ENCODE assay signal across 1 cellular context in the genomic region with DNA sequence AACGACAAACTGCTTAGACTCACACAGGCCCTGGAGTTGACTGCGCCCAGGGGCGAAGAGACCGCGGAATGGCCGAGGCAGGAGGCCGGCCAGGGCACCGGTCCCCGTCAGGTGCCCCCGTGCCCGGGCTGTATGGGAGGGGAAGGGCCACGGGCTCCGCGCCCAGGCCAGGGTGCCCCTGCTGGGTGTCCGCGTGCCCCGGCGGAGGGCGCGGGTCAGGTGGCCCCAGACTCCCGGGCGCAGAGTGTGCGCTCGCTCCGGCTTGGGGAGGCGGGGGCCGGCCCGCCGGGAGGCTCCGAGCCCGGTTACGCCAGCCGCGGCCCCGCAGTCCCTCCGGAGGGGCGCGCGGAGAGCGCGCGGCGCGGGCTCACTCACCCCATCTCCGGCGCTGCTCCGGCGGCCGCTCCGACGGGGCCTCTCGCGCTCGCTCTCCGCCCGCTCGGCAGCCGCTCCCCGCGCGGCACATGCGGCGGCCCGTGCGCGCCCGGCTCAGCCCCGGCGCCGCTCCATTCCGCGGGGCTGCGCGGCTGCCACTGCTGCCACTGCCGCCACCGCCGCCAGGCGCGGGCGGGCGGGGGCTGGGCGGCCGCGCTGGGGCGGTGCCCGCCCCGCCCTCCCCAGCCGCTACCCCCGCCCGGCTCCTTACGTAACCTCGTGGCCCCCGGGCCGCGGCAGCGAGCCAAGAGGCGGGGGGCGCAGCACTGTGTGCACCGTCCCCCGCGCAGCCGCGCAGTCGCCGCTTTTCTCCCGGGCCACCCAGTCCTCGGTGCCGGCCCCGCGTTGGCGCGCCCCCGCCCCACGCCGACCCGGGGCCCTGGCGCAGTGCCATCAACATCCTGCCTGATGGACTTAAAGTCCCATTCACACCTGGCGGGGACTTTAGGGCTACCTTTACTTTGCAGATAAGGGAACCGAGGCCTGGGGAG.
TF ChIP-seq lines count a peak whose summit lies in the region.

Gene HOMER2 (minus strand): TSS at position 565 of the 926 bp plus-strand sequence. CDS start 185 bp downstream, at position 380.

TF ChIP-seq in HepG2, 621 proteins besides CTCF, POLR2A, EP300 and RAD21 (continued from another document and continues in another):
- TF ChIP-seq IRF1 (CRISPR knock-in tag; IDR thresholded peaks at IDR 0.05; ENCODE audit: low read depth) (no peak), RFX5 (IDR thresholded peaks at IDR 0.05; ENCODE audit: low read depth, low read length) (no peak), GZF1 (CRISPR knock-in tag; IDR thresholded peaks at IDR 0.05) (no peak), SALL1 (CRISPR knock-in tag; IDR thresholded peaks at IDR 0.05) (peak; percentile 8; the same call in 1 of the 2 replicates), SOX13 (IDR thresholded peaks at IDR 0.05) (no peak), SOX13 (CRISPR knock-in tag; conservative IDR thresholded peaks at IDR 0.05 in 1 of 2, IDR thresholded peaks at IDR 0.05 in 1 of 2) (no peak), SRF (IDR thresholded peaks at IDR 0.05; ENCODE audit: low read depth, low read length) (no peak), FOXP4 (CRISPR knock-in tag; IDR thresholded peaks at IDR 0.05) (no peak), ZBTB26 (CRISPR knock-in tag; IDR thresholded peaks at IDR 0.05; ENCODE audit: borderline replicate concordance) (no peak), ZNF354B (CRISPR knock-in tag; IDR thresholded peaks at IDR 0.05) (no peak), KLF6 (CRISPR knock-in tag; IDR thresholded peaks at IDR 0.05) (no peak), GPN1 (CRISPR knock-in tag; IDR thresholded peaks at IDR 0.05; ENCODE audit: borderline replicate concordance) (no peak), ZBED4 (CRISPR knock-in tag; IDR thresholded peaks at IDR 0.05; ENCODE audit: borderline replicate concordance) (peak; percentile 52; the same call in 1 of the 2 replicates), SAP130 (CRISPR knock-in tag; IDR thresholded peaks at IDR 0.05; ENCODE audit: low read depth) (no peak; the same call in none of the 2 replicates), ARID4A (CRISPR knock-in tag; IDR thresholded peaks at IDR 0.05; ENCODE audit: borderline replicate concordance) (0 out of 2 replicates have a peak, but pooled peaks have one; percentile 7), SKI (IDR thresholded peaks at IDR 0.05; ENCODE audit: partially characterized antibody) (no peak), RNF219 (CRISPR knock-in tag; IDR thresholded peaks at IDR 0.05) (no peak)
- TF ChIP-seq, protein P1, sequence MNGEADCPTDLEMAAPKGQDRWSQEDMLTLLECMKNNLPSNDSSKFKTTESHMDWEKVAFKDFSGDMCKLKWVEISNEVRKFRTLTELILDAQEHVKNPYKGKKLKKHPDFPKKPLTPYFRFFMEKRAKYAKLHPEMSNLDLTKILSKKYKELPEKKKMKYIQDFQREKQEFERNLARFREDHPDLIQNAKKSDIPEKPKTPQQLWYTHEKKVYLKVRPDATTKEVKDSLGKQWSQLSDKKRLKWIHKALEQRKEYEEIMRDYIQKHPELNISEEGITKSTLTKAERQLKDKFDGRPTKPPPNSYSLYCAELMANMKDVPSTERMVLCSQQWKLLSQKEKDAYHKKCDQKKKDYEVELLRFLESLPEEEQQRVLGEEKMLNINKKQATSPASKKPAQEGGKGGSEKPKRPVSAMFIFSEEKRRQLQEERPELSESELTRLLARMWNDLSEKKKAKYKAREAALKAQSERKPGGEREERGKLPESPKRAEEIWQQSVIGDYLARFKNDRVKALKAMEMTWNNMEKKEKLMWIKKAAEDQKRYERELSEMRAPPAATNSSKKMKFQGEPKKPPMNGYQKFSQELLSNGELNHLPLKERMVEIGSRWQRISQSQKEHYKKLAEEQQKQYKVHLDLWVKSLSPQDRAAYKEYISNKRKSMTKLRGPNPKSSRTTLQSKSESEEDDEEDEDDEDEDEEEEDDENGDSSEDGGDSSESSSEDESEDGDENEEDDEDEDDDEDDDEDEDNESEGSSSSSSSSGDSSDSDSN (CRISPR knock-in tag; IDR thresholded peaks at IDR 0.05) = peak; percentile 86
- TF ChIP-seq, protein P2, sequence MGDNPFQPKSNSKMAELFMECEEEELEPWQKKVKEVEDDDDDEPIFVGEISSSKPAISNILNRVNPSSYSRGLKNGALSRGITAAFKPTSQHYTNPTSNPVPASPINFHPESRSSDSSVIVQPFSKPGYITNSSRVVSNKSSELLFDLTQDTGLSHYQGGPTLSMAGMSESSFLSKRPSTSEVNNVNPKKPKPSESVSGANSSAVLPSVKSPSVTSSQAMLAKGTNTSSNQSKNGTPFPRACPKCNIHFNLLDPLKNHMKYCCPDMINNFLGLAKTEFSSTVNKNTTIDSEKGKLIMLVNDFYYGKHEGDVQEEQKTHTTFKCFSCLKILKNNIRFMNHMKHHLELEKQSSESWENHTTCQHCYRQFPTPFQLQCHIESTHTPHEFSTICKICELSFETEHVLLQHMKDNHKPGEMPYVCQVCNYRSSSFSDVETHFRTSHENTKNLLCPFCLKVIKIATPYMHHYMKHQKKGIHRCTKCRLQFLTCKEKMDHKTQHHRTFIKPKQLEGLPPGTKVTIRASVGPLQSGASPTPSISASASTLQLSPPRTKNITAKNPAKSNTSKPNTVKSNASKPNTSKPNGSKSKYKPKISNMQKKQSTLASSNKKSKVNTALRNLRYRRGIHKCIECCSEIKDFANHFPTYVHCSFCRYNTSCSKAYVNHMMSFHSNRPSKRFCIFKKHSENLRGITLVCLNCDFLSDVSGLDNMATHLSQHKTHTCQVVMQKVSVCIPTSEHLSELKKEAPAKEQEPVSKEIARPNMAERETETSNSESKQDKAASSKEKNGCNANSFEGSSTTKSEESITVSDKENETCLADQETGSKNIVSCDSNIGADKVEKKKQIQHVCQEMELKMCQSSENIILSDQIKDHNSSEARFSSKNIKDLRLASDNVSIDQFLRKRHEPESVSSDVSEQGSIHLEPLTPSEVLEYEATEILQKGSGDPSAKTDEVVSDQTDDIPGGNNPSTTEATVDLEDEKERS (CRISPR knock-in tag; IDR thresholded peaks at IDR 0.05) = no peak
- TF ChIP-seq, protein P3, sequence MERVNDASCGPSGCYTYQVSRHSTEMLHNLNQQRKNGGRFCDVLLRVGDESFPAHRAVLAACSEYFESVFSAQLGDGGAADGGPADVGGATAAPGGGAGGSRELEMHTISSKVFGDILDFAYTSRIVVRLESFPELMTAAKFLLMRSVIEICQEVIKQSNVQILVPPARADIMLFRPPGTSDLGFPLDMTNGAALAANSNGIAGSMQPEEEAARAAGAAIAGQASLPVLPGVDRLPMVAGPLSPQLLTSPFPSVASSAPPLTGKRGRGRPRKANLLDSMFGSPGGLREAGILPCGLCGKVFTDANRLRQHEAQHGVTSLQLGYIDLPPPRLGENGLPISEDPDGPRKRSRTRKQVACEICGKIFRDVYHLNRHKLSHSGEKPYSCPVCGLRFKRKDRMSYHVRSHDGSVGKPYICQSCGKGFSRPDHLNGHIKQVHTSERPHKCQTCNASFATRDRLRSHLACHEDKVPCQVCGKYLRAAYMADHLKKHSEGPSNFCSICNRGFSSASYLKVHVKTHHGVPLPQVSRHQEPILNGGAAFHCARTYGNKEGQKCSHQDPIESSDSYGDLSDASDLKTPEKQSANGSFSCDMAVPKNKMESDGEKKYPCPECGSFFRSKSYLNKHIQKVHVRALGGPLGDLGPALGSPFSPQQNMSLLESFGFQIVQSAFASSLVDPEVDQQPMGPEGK (CRISPR knock-in tag; IDR thresholded peaks at IDR 0.05) = peak; percentile 90
